In genomic region chr3:14396293-14396692, GRCh38 we compare ENCODE assay signal across 1 cellular context.
A peak's percentile ranks its signal among the peaks of the same experiment; 100 is the strongest.
TF ChIP-seq lines count a peak whose summit lies in the region.

No MANE protein-coding gene starts in this region.

TF ChIP-seq in HEK293, 187 proteins besides CTCF, POLR2A, EP300 and RAD21 (continued from another document):
- TF ChIP-seq ZNF398 (tag by site-specific recombination; IDR thresholded peaks at IDR 0.05) = peak; percentile 39; the same call in 1 of the 2 replicates
- peak; percentile 42 for TF ChIP-seq GLIS1 (tag by site-specific recombination; IDR thresholded peaks at IDR 0.05)
- TF ChIP-seq ZNF510 (tag by site-specific recombination; IDR thresholded peaks at IDR 0.05; ENCODE audit: insufficient replicate concordance) = no peak
- TF ChIP-seq ZEB2 (tag by site-specific recombination; IDR thresholded peaks at IDR 0.05) = no peak
- TF ChIP-seq ZNF843 (tag by site-specific recombination; IDR thresholded peaks at IDR 0.05) = no peak
- TF ChIP-seq ZNF830 (tag by site-specific recombination; IDR thresholded peaks at IDR 0.05; ENCODE audit: low read depth) = no peak
- TF ChIP-seq ZNF341 (tag by site-specific recombination; IDR thresholded peaks at IDR 0.05; ENCODE audit: low read depth) = peak; percentile 55; the same call in 1 of the 2 replicates
- 0 out of 2 replicates have a peak, but pooled peaks have one; percentile 26 for TF ChIP-seq GLIS2 (tag by site-specific recombination; IDR thresholded peaks at IDR 0.05)
